ENCODE assay signal across 12 cellular contexts in the genomic region with DNA sequence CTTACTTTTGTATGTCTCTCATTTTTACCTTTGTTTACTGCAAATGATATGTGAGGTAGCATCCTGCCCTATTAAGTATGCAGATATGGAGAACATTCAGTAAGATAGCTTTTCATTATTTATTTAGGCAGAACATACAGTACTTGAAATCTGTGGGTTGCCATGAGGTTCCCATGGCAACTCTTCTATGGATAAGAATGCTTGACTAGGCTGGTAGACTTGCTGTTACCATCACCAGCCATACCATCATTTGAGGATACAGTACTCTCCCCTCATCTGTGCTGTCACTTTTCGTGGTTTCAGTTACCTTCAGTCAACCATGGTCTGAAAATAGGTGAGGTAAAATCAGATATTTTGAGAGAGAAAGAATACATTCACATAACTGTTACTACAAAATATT.
DNase-seq lines count a peak whose midpoint lies in the region; ATAC-seq and TF ChIP-seq lines count a peak whose summit lies in the region.
"Had no signal": no experiment of that assay in that cellular context is flagged by ENCODE, and none has a peak within 500 bp of the region (broad histone marks: within the 10 kb centered on the region; RNA-seq: fewer than 3 reads in every experiment).

No MANE protein-coding gene starts in this region.

- ATAC-seq in GM18505 (IDR thresholded peaks at IDR 0.05; ENCODE audit: unreplicated experiment): peak; percentile 87
- peak; percentile 75 for ATAC-seq in GM19395 (IDR thresholded peaks at IDR 0.05; ENCODE audit: unreplicated experiment)
- ATAC-seq in HG02852 (IDR thresholded peaks at IDR 0.05; ENCODE audit: unreplicated experiment): peak; percentile 68

- TF ChIP-seq POLR2A in GM18505 (IDR thresholded peaks at IDR 0.05; ENCODE audit: borderline replicate concordance, extremely low read depth, insufficient read depth, insufficient read length): no peak

- DNase-seq in LNCaP clone FGC (ENCODE audit: low read depth) (peak; percentile 86), globus pallidus (ENCODE audit: low spot score) (no peak), SW480 (ENCODE audit: low spot score) (no peak), NCI-H187 treated with DMSO at 0.1 percent for 48 hours (lab: John Stamatoyannopoulos, UW) (no peak)
- DNase-seq in stimulated activated CD4-positive, alpha-beta T cell treated with anti-CD3 and anti-CD28 coated beads, Interleukin-2, amount 100 ng/mL, for 24 hours: no peak
- DNase-seq: activated CD4-positive, alpha-beta T cell treated with anti-CD3 and anti-CD28 coated beads for 48 hours; dermis blood vessel endothelial cell; NCI-H1930; sigmoid colon had no signal

- TF ChIP-seq CTCF in LNCaP clone FGC (IDR thresholded peaks at IDR 0.05; ENCODE audit: control insufficient read depth, extremely low read depth, insufficient read depth): no peak

- no peak overlapping the region for H3K4me3 ChIP-seq in LNCaP clone FGC (ENCODE audit: low read depth, low read length)
- H3K4me3 ChIP-seq: sigmoid colon had no signal
